ENCODE assay signal across 1 cellular context in the genomic region with DNA sequence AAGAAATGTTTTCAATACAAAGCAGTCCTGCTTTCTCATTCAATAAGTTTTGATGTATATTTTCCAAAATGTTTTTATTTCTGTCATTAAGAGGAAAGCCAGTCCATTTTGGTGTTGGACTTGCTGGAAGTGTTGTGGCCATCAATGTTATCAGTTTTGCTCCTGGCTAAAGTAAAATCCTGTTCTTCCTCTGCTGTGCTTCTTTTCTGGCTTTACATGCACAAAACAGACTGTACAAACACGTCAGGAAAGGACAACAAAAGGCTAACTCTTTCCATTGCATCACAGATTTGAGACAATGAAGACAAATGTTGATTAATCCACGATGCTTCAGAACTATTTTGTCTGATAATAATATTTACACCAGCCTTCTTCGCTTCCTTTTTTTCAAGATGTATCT.
TF ChIP-seq lines count a peak whose summit lies in the region.

No MANE protein-coding gene starts in this region.

TF ChIP-seq in H1, 55 proteins besides CTCF, POLR2A, EP300 and RAD21 (continued from another document):
- TF ChIP-seq, protein P1, sequence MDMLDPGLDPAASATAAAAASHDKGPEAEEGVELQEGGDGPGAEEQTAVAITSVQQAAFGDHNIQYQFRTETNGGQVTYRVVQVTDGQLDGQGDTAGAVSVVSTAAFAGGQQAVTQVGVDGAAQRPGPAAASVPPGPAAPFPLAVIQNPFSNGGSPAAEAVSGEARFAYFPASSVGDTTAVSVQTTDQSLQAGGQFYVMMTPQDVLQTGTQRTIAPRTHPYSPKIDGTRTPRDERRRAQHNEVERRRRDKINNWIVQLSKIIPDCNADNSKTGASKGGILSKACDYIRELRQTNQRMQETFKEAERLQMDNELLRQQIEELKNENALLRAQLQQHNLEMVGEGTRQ (IDR thresholded peaks at IDR 0.05; ENCODE audit: low read length), result no peak
- TF ChIP-seq KDM5A (IDR thresholded peaks at IDR 0.05; ENCODE audit: low read length), result no peak
- no peak for TF ChIP-seq GABPA (IDR thresholded peaks at IDR 0.05; ENCODE audit: borderline replicate concordance, insufficient read depth, low read length)
